Comparison of ENCODE assay signal across 8 cellular contexts in the genomic region with DNA sequence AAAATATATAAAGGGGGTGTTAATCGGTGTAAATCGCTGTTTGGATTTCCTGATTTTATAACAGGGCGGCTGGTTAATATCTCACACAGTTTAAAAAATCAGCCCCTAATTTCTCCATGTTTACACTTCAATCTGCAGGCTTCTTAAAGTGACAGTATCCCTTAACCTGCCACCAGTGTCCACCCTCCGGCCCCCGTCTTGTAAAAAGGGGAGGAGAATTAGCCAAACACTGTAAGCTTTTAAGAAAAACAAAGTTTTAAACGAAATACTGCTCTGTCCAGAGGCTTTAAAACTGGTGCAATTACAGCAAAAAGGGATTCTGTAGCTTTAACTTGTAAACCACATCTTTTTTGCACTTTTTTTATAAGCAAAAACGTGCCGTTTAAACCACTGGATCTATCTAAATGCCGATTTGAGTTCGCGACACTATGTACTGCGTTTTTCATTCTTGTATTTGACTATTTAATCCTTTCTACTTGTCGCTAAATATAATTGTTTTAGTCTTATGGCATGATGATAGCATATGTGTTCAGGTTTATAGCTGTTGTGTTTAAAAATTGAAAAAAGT. TPM values are rescaled to one million over a fixed set of nuclear protein-coding genes. Genes with fewer than 3 reads are reported as not detected.
DNase-seq lines count a peak whose midpoint lies in the region; ATAC-seq, FAIRE-seq and TF ChIP-seq lines count a peak whose summit lies in the region.

No MANE protein-coding gene starts in this region.

- TF ChIP-seq EP300 in GM12878 (IDR thresholded peaks at IDR 0.05; ENCODE audit: borderline replicate concordance in 1 of 2, control insufficient read depth in 1 of 2, low read depth in 2 of 2, low read length in 2 of 2): no peak

- RAD21 ChIA-PET in GM12878 (lab: Charles Lee; ENCODE audit: unreplicated experiment): interaction anchor here (0.9 to 7.0 kb wide), 3 partner anchors 9 to 1034 kb away, joined by 3 to 57 read pairs (median 16); no protein-coding TSS in a partner anchor

- H3K36me3 ChIP-seq in GM12878 (ENCODE audit: control insufficient read depth in 2 of 2, insufficient read depth in 2 of 2, low read length in 1 of 2) (no peaks in the 10 kb centered on the region), right lobe of liver (no peaks in the 10 kb centered on the region), vagina (no peaks in the 10 kb centered on the region)

- FAIRE-seq in GM12878 (lab: Jason Lieb, UNC) (no peak), urothelium cell line (lab: Jason Lieb, UNC) (no peak)

- TF ChIP-seq RAD21 in GM12878 (IDR thresholded peaks at IDR 0.05; ENCODE audit: insufficient read depth, low read depth, low read length): no peak

- H3K4me3 ChIP-seq in GM12878 (peak overlapping the region; percentile 82), right lobe of liver (peak overlapping the region; percentile 7 to 66 (median 60)), vagina (peak overlapping the region; percentile 40 to 79)

- peaks cover 51% of the 10 kb centered on the region for H3K79me2 ChIP-seq in GM12878 (ENCODE audit: control insufficient read depth, insufficient read depth, low read length)

- in situ Hi-C loops in GM12878 (cut with MboI): loop anchor here (25.0 kb wide), 1 partner anchor 410 kb away; no protein-coding TSS in a partner anchor

- POLR2A ChIA-PET in GM12878 (lab: Charles Lee): interaction anchor here (0.5 to 1.9 kb wide), 3 partner anchors 10 to 322 kb away, joined by 4 to 7 read pairs (median 6); no protein-coding TSS in a partner anchor

- H4K20me1 ChIP-seq in GM12878 (ENCODE audit: control insufficient read depth, insufficient read depth): no peaks in the 10 kb centered on the region

- H2AFZ ChIP-seq in GM12878 (ENCODE audit: control insufficient read depth, low read depth, low read length): peak overlapping the region; percentile 45; the same call in 1 of the 2 replicates

- H3K27me3 ChIP-seq in GM12878 (replicated peaks in 1 of 2; ENCODE audit: control insufficient read depth in 2 of 2, insufficient read depth in 2 of 2, low read length in 1 of 2) (no peaks in the 10 kb centered on the region), right lobe of liver (no peaks in the 10 kb centered on the region), vagina (no peaks in the 10 kb centered on the region)

- BruUV-seq in GM12878 (replicated peaks; lab: Mats Ljungman, UMichigan): no TSS peak

- CTCF ChIA-PET in GM12878 (lab: Yijun Ruan, JAX): interaction anchor here (0.6 to 2.5 kb wide), 7 partner anchors 8 to 1033 kb away, joined by 3 to 16 read pairs (median 5); no protein-coding TSS in a partner anchor

- intact Hi-C loops in GM12878 (cut with micrococcal nuclease; ENCODE audit: unreplicated experiment) (loop anchor here (2.0 to 10.0 kb wide), 8 partner anchors 135 to 1229 kb away; no protein-coding TSS in a partner anchor), right lobe of liver (cut with DNase I) (no loop called here), vagina (cut with DNase I) (loop anchor here (10.0 kb wide), 2 partner anchors 67 to 1043 kb away; no protein-coding TSS in a partner anchor)

- H3K4me2 ChIP-seq in GM12878 (ENCODE audit: control insufficient read depth, insufficient read depth): peak overlapping the region; percentile 88; the same call in 1 of the 2 replicates

- H3K27ac Mint-ChIP-seq in stimulated activated naive CD8-positive, alpha-beta T cell treated with anti-CD3 and anti-CD28 coated beads, Interleukin-15, Interleukin-2, amounts not matched to agents 100 ng/mL and 50 ng/mL, for 24 hours: no peak overlapping the region

- H3K4me1 ChIP-seq in GM12878 (ENCODE audit: control insufficient read depth, insufficient read depth, low read length) (0 out of 2 replicates have a peak, but pooled peaks cover 5% of the 10 kb centered on the region), right lobe of liver (peaks cover 0 to 4% (median 0%) of the 10 kb centered on the region in 4 donors), vagina (peaks cover 24% of the 10 kb centered on the region)

- H3K27me3 Mint-ChIP-seq in stimulated activated naive CD8-positive, alpha-beta T cell treated with anti-CD3 and anti-CD28 coated beads, Interleukin-15, Interleukin-2, amounts not matched to agents 100 ng/mL and 50 ng/mL, for 24 hours: peaks cover 59% of the 10 kb centered on the region

- no peak for ATAC-seq in stimulated activated naive CD8-positive, alpha-beta T cell treated with anti-CD3 and anti-CD28 coated beads, Interleukin-15, Interleukin-2, amounts not matched to agents 100 U/mL and 50 U/mL, for 24 hours
- ATAC-seq in GM12878 (no peak), right lobe of liver (no peak), GM21381 (IDR thresholded peaks at IDR 0.05; ENCODE audit: unreplicated experiment) (no peak)

- H3K9ac ChIP-seq in GM12878 (ENCODE audit: control insufficient read depth, insufficient read depth, low read length): peak overlapping the region; percentile 42; the same call in 1 of the 2 replicates

- H3K27ac ChIP-seq in GM12878 (ENCODE audit: control insufficient read depth, insufficient read depth): peak overlapping the region; percentile 48
- no peak overlapping the region for H3K27ac ChIP-seq in right lobe of liver
- peak overlapping the region; percentile 92 for H3K27ac ChIP-seq in vagina

- TF ChIP-seq CTCF in GM12878 (IDR thresholded peaks at IDR 0.05 in 2 of 3, conservative IDR thresholded peaks at IDR 0.05 in 1 of 3; ENCODE audit: control insufficient read depth in 2 of 3, extremely low read depth in 1 of 3, insufficient read depth in 1 of 3, low read depth in 3 of 3, low read length in 3 of 3) (no peak), right lobe of liver (IDR thresholded peaks at IDR 0.05) (no peak), vagina (IDR thresholded peaks at IDR 0.05) (no peak)

- H3K4me3 Mint-ChIP-seq in stimulated activated naive CD8-positive, alpha-beta T cell treated with anti-CD3 and anti-CD28 coated beads, Interleukin-15, Interleukin-2, amounts not matched to agents 100 ng/mL and 50 ng/mL, for 24 hours: peak overlapping the region; percentile 33

- WGBS in GM12878 (ENCODE audit: insufficient coverage, insufficient replicate concordance, low lambda C conversion rate, missing lambda C conversion rate): 47% methylated on average over 13 of the region's 13 CpGs
- 25% methylated on average over 13 of the region's 13 CpGs for WGBS in right lobe of liver (ENCODE audit: insufficient coverage, low coverage, low lambda C conversion rate, missing lambda C conversion rate)

- H3K36me3 Mint-ChIP-seq in stimulated activated naive CD8-positive, alpha-beta T cell treated with anti-CD3 and anti-CD28 coated beads, Interleukin-15, Interleukin-2, amounts not matched to agents 100 ng/mL and 50 ng/mL, for 24 hours (ENCODE audit: low read depth): no peaks in the 10 kb centered on the region

- no peak for TF ChIP-seq POLR2A in GM12878 (IDR thresholded peaks at IDR 0.05; ENCODE audit: low read depth, low read length)
- no peak for TF ChIP-seq POLR2A in right lobe of liver (IDR thresholded peaks at IDR 0.05)
- TF ChIP-seq POLR2A in vagina (IDR thresholded peaks at IDR 0.05): no peak

- peaks cover 35% of the 10 kb centered on the region for H3K4me1 Mint-ChIP-seq in stimulated activated naive CD8-positive, alpha-beta T cell treated with anti-CD3 and anti-CD28 coated beads, Interleukin-15, Interleukin-2, amounts not matched to agents 100 ng/mL and 50 ng/mL, for 24 hours (ENCODE audit: low read depth)

- no peak for DNase-seq in stimulated activated naive CD8-positive, alpha-beta T cell treated with anti-CD3 and anti-CD28 coated beads, Interleukin-15, Interleukin-2, amounts not matched to agents 100 U/mL and 50 U/mL, for 24 hours
- no peak for DNase-seq in GM12878 (ENCODE audit: low read depth, low spot score)
- no peak for DNase-seq in right lobe of liver
- no peak for DNase-seq in vagina (ENCODE audit: extremely low spot score in 2 of 2)
- no peak for DNase-seq in urothelium cell line (ENCODE audit: low spot score)
- no peak for DNase-seq in islet precursor cell

- no peaks in the 10 kb centered on the region for H3K9me3 Mint-ChIP-seq in stimulated activated naive CD8-positive, alpha-beta T cell treated with anti-CD3 and anti-CD28 coated beads, Interleukin-15, Interleukin-2, amounts not matched to agents 100 ng/mL and 50 ng/mL, for 24 hours

- SMC1A ChIA-PET in GM12878 (lab: Charles Lee; ENCODE audit: uncharacterized antibody, unreplicated experiment): interaction anchor here (0.6 to 2.4 kb wide), 8 partner anchors 9 to 1023 kb away, joined by 3 to 16 read pairs (median 4); no protein-coding TSS in a partner anchor

- H3K9me3 ChIP-seq in GM12878 (replicated peaks; ENCODE audit: control insufficient read depth, insufficient read depth, low read length) (no peaks in the 10 kb centered on the region; the same call in 2 of the 3 replicates), right lobe of liver (no peaks in the 10 kb centered on the region), vagina (no peaks in the 10 kb centered on the region)

TF ChIP-seq in GM12878, 131 proteins besides CTCF, POLR2A, EP300 and RAD21 (continues in another document):
- no peak for TF ChIP-seq CREB1 (IDR thresholded peaks at IDR 0.05; ENCODE audit: low read depth)
- TF ChIP-seq HDAC6 (IDR thresholded peaks at IDR 0.05; ENCODE audit: unreplicated experiment): no peak
- no peak for TF ChIP-seq CHD4 (IDR thresholded peaks at IDR 0.05)
- no peak for TF ChIP-seq BRCA1 (IDR thresholded peaks at IDR 0.05; ENCODE audit: low read depth, low read length)
- no peak for TF ChIP-seq CEBPB (IDR thresholded peaks at IDR 0.05; ENCODE audit: borderline replicate concordance in 1 of 2, low read depth in 2 of 2, low read length in 2 of 2)

RNA-seq across cellular contexts. Expression of gene SOX4, which starts 4.2 kb away (rescaled TPM):
- total RNA-seq in GM12878 (2013; cell fraction: nucleolus; rRNA removed): 29.1 and 31.1 TPM in 2 replicates
- total RNA-seq in GM12878 (2014; rRNA removed): 22.8 and 24.2 TPM in 2 replicates
- total RNA-seq in GM12878 (2014; rRNA removed; fragmentation: Illumina TruSeq; extraction: Trizol): 20.9 and 22.0 TPM in 2 replicates
- 49.4 and 49.9 TPM in 2 replicates for total RNA-seq in GM12878 (2021)
- 6.2 TPM for polyA plus RNA-seq in GM12878 (2011; ENCODE audit: low read depth)
- polyA plus RNA-seq in GM12878 (2011; rRNA removed): 16.8 and 16.9 TPM in 2 replicates
- polyA plus RNA-seq in GM12878 (2011; cell fraction: cytosol; rRNA removed): 6.8 and 9.5 TPM in 2 replicates
- polyA plus RNA-seq in GM12878 (2011; cell fraction: nucleus; rRNA removed): 13.9 and 18.1 TPM in 2 replicates
- polyA plus RNA-seq in GM12878 (2012): 14.1 and 20.0 TPM in 2 replicates
- 19.8 and 23.7 TPM in 2 replicates for polyA plus RNA-seq in GM12878 (2014; fragmentation: Illumina TruSeq; extraction: Trizol)
- 100 to 1,000 TPM in 1 of 2 experiments, 10 to 100 TPM in 1; 46.3 to 119 TPM for polyA plus RNA-seq in GM12878 (2014; fragmentation: Nextera tagmentation; extraction: Ambion mirVana)
- 19.6 and 19.7 TPM in 2 replicates for polyA plus RNA-seq in GM12878 (2014; rRNA removed)
- polyA plus RNA-seq in GM12878 (2016; fragmentation: Nextera tagmentation; extraction: Ambion mirVana): 10 to 100 TPM; 30.2 to 32.3 TPM
- 11.8 and 15.6 TPM in 2 replicates for polyA minus RNA-seq in GM12878 (2011; rRNA and poly(A)+ RNA removed)
- polyA minus RNA-seq in GM12878 (2011; cell fraction: cytosol; rRNA and poly(A)+ RNA removed): 10.8 TPM in 2 replicates
- 12.8 and 22.2 TPM in 2 replicates for polyA minus RNA-seq in GM12878 (2011; cell fraction: nucleus; rRNA and poly(A)+ RNA removed)
- 10 to 100 TPM in 1 of 6 experiments, 1 to 10 TPM in 4, under 1 TPM in 1; 0.81 to 22.5 (median 2.4) TPM for total RNA-seq in right lobe of liver
- 11.5 TPM for total RNA-seq in vagina

Comparison
In these comparisons a context has a peak if more than half of its experiments do, and no peak if none do; other contexts are left out.
1. H3K27ac ChIP-seq: peak in GM12878 (single experiment) and vagina (single experiment); none in right lobe of liver (0 of 3).
2. intact Hi-C loops: an anchor here in GM12878 (2.0 to 10.0 kb wide) and vagina (10.0 kb wide); none called in right lobe of liver.
3. Peak in every context shown above with its lines, with median percentiles within 50 percentile points of each other: H3K4me3 ChIP-seq.